In the genomic region with DNA sequence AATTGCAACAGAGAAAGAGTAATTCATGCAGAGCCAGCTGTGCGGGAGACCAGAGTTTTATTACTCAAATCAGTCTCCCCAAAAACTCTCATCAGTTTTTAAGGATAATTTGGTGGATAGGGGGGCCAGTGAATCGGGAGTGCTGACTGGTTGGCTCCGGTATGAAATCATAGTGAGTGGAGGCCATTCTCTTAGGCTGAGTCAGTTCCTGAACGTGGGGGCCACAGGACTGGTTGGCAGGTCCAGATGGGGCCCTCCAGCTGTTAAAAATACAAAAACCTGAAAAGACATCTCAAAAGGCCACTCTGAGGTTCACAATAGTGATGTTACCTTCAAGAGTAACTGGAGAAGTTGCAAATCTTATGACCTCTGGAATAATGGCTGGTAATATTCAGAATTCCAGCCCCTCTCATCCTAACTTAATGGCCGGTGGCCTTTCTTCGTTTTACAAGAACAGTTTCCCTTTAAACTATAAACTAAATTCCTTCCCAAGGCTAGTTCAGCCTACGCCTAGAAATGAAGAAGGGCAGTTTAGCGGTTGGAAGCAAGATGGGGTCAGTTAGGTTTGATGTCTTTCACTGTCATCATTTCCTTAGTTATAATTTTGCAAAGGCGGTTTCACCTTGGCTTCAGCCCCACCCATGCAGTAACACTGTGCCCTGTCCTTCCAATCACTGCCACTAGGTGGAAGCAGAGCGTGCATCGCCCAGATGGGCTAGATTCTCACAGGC, we compare ENCODE assay signal across 8 cellular contexts. TPM values are rescaled to one million over a fixed set of nuclear protein-coding genes. Genes with fewer than 3 reads are reported as not detected.
DNase-seq lines count a peak whose midpoint lies in the region; ATAC-seq, FAIRE-seq and TF ChIP-seq lines count a peak whose summit lies in the region.

No MANE protein-coding gene starts in this region.

- no peak overlapping the region for H3K4me3 ChIP-seq in breast epithelium

- peak; percentile 77 for DNase-seq in AG08396 (ENCODE audit: low spot score)
- peak; percentile 44 for DNase-seq in GM19239 (ENCODE audit: insufficient read length, low spot score)
- peak; percentile 69 for DNase-seq in NCI-H2171 treated with DMSO at 0.1 percent for 48 hours (lab: John Stamatoyannopoulos, UW)
- DNase-seq in WTC11 (ENCODE audit: low spot score), result peak; percentile 89
- peak; percentile 81 to 87 for DNase-seq in breast epithelium (ENCODE audit: low spot score in 2 of 2)
- peak; percentile 80 for DNase-seq in islet precursor cell
- DNase-seq in stimulated activated CD4-positive, alpha-beta T cell treated with anti-CD3 and anti-CD28 coated beads, Interleukin-1b, Interleukin-23, amount 100 ng/mL, for 24 hours (ENCODE audit: low read depth in 4 of 4, low spot score in 1 of 4), result peak; percentile 74 to 87 (median 82)

- no peaks in the 10 kb centered on the region for H3K36me3 ChIP-seq in breast epithelium

- FAIRE-seq in GM19239 (lab: Jason Lieb, UNC), result peak; percentile 99

- peaks cover 45% of the 10 kb centered on the region for H3K4me1 Mint-ChIP-seq in WTC11

- 0 out of 2 replicates have a peak overlapping the region, but pooled peaks have one; percentile 24 for H3K27ac Mint-ChIP-seq in WTC11

- peak overlapping the region; percentile 24 for H3K4me3 Mint-ChIP-seq in WTC11

- H3K27me3 Mint-ChIP-seq in WTC11 (ENCODE audit: low read depth), result peaks cover 17% of the 10 kb centered on the region

- ATAC-seq in WTC11 (peak; percentile 40), HG02870 (IDR thresholded peaks at IDR 0.05; ENCODE audit: unreplicated experiment) (no peak)

- intact Hi-C loops in breast epithelium (cut with DNase I; ENCODE audit: low total_unique reads), result no loop called here

- no peak overlapping the region for H3K27ac ChIP-seq in breast epithelium

- H3K36me3 Mint-ChIP-seq in WTC11, result peaks cover 14% of the 10 kb centered on the region

- H3K9me3 ChIP-seq in breast epithelium, result no peaks in the 10 kb centered on the region

- no peak for TF ChIP-seq POLR2A in breast epithelium (IDR thresholded peaks at IDR 0.05)

- peaks cover 0 to 4% of the 10 kb centered on the region in 2 donors for H3K4me1 ChIP-seq in breast epithelium

- POLR2A ChIA-PET in WTC11 (lab: Charles Lee), result no interaction called here

- CTCF ChIA-PET in WTC11 (lab: Charles Lee), result interaction anchor here (1.1 to 7.6 kb wide), 4 partner anchors 15 to 47 kb away, joined by 3 to 181 read pairs (median 6); no protein-coding TSS in a partner anchor

- peaks cover 8% of the 10 kb centered on the region for H3K9me3 Mint-ChIP-seq in WTC11

- H3K27me3 ChIP-seq in breast epithelium, result no peaks in the 10 kb centered on the region

- TF ChIP-seq CTCF in WTC11 (IDR thresholded peaks at IDR 0.05) (peak; percentile 81), breast epithelium (IDR thresholded peaks at IDR 0.05) (peak; percentile 65 to 94 (median 68))

TF ChIP-seq in WTC11, 78 proteins besides CTCF, POLR2A, EP300 and RAD21 (continues in another document):
- TF ChIP-seq, protein P1, sequence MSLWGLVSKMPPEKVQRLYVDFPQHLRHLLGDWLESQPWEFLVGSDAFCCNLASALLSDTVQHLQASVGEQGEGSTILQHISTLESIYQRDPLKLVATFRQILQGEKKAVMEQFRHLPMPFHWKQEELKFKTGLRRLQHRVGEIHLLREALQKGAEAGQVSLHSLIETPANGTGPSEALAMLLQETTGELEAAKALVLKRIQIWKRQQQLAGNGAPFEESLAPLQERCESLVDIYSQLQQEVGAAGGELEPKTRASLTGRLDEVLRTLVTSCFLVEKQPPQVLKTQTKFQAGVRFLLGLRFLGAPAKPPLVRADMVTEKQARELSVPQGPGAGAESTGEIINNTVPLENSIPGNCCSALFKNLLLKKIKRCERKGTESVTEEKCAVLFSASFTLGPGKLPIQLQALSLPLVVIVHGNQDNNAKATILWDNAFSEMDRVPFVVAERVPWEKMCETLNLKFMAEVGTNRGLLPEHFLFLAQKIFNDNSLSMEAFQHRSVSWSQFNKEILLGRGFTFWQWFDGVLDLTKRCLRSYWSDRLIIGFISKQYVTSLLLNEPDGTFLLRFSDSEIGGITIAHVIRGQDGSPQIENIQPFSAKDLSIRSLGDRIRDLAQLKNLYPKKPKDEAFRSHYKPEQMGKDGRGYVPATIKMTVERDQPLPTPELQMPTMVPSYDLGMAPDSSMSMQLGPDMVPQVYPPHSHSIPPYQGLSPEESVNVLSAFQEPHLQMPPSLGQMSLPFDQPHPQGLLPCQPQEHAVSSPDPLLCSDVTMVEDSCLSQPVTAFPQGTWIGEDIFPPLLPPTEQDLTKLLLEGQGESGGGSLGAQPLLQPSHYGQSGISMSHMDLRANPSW (CRISPR knock-in tag; conservative IDR thresholded peaks at IDR 0.05; ENCODE audit: low read depth), result no peak
- TF ChIP-seq TEAD4 (CRISPR knock-in tag; IDR thresholded peaks at IDR 0.05) (no peak), ZNF671 (CRISPR knock-in tag; IDR thresholded peaks at IDR 0.05) (no peak), NFATC4 (CRISPR knock-in tag; IDR thresholded peaks at IDR 0.05) (no peak), AR (CRISPR knock-in tag; IDR thresholded peaks at IDR 0.05) (no peak), E2F1 (CRISPR knock-in tag; IDR thresholded peaks at IDR 0.05) (no peak), KAT7 (CRISPR knock-in tag; IDR thresholded peaks at IDR 0.05; ENCODE audit: borderline replicate concordance) (no peak), NFYB (CRISPR knock-in tag; conservative IDR thresholded peaks at IDR 0.05; ENCODE audit: low read depth) (no peak), ZNF423 (CRISPR knock-in tag; IDR thresholded peaks at IDR 0.05) (no peak), TCF7 (CRISPR knock-in tag; IDR thresholded peaks at IDR 0.05; ENCODE audit: low read depth) (no peak), ZBTB43 (CRISPR knock-in tag; IDR thresholded peaks at IDR 0.05) (no peak), ZNF219 (CRISPR knock-in tag; IDR thresholded peaks at IDR 0.05; ENCODE audit: borderline replicate concordance) (no peak), IRF2 (CRISPR knock-in tag; IDR thresholded peaks at IDR 0.05; ENCODE audit: borderline replicate concordance, low read depth) (no peak), ZNF416 (CRISPR knock-in tag; IDR thresholded peaks at IDR 0.05) (no peak), CREB1 (CRISPR knock-in tag; IDR thresholded peaks at IDR 0.05) (no peak)
- TF ChIP-seq, protein P2, sequence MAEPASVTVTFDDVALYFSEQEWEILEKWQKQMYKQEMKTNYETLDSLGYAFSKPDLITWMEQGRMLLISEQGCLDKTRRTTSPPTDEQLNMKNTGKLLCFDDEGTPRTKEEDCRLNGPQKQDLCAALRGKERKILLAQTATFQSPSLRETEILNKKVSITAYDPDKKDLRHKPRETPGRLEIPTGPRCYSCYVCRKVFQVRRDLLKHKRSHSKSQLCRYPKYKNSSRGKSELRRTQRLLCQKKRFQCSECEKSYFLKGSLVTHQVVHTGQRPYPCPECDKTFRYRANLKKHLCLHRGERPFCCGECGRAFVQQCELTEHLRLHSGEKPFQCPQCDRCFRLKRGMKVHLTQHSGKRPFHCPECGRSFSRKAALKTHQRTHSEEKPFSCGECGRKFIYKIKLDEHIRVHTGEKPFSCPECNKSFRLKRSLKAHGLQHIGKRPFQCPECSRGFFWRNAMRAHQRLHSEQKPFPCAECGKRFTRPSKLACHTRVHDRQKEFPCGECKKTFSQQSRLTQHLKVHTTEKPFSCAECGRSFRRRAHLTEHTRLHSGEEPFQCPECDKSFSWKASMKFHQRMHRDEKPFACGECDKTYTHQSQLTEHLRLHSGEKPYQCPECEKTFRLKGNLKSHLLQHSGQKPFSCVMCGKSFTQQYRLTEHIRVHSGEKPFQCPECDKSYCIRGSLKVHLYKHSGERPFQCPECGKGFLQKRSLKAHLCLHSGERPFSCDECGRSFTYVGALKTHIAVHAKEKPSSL (CRISPR knock-in tag; conservative IDR thresholded peaks at IDR 0.05), result no peak

RNA-seq across cellular contexts. Expression of gene MICA, which starts 6.8 kb away (rescaled TPM):
- total RNA-seq in WTC11 (2021) (11.4 to 12.9 TPM (median 11.7 TPM) in 3 replicates), breast epithelium (10 to 100 TPM; 14.9 to 28.1 (median 23.6) TPM)

RNA-seq across cellular contexts. Expression of gene HLA-B, which starts 39.6 kb away (rescaled TPM):
- total RNA-seq in WTC11 (2021), result 124 to 149 TPM (median 141 TPM) in 3 replicates
- 100 to 1,000 TPM; 532 to 813 (median 727) TPM for total RNA-seq in breast epithelium
